ENCODE assay signal across 8 cellular contexts in genomic region chr1:51517361-51518032, GRCh38. TPM values are rescaled to one million over a fixed set of nuclear protein-coding genes. Genes with fewer than 3 reads are reported as not detected.
DNase-seq lines count a peak whose midpoint lies in the region; ATAC-seq and TF ChIP-seq lines count a peak whose summit lies in the region.

No MANE protein-coding gene starts in this region.

- H3K4me3 ChIP-seq in CD8-positive, alpha-beta T cell (ENCODE audit: low read depth, low read length) = peak overlapping the region; percentile 76
- H3K4me3 ChIP-seq in LNCaP clone FGC (ENCODE audit: low read depth, low read length) (peak overlapping the region; percentile 85), lung (peak overlapping the region; percentile 95), upper lobe of left lung (peak overlapping the region; percentile 87 to 98 (median 88))

- intact Hi-C loops in CD8-positive, alpha-beta T cell (cut with DNase I, micrococcal nuclease) = loop anchor here (1.0 to 10.0 kb wide), 12 partner anchors 15 to 1209 kb away; partner anchors contain the start of genes NRDC (in 2 of the 2), OSBPL9 (in 2 of the 2), RNF11 (in 2 of the 2) and CC2D1B (in 1 of the 2)

- H3K4me1 Mint-ChIP-seq in CD8-positive, alpha-beta T cell (ENCODE audit: low read depth) = peaks cover 71% of the 10 kb centered on the region
- peaks cover 54% of the 10 kb centered on the region for H3K4me1 Mint-ChIP-seq in brain

- POLR2A ChIA-PET in CD8-positive, alpha-beta T cell (lab: Charles Lee) = no interaction called here

- H3K4me3 Mint-ChIP-seq in CD8-positive, alpha-beta T cell = peak overlapping the region; percentile 94
- peak overlapping the region; percentile 89 to 96 (median 91) for H3K4me3 Mint-ChIP-seq in brain

- H3K27me3 Mint-ChIP-seq in CD8-positive, alpha-beta T cell (ENCODE audit: low read depth) = no peaks in the 10 kb centered on the region
- H3K27me3 Mint-ChIP-seq in brain = peaks cover 23% of the 10 kb centered on the region

- 5 to 6% methylated on average over 7 of the region's 7 CpGs for WGBS in lung, 2 donors
- WGBS in upper lobe of left lung, 2 donors = 3 to 4% methylated on average over 7 of the region's 7 CpGs

- no peaks in the 10 kb centered on the region for H3K27me3 ChIP-seq in CD8-positive, alpha-beta T cell (ENCODE audit: insufficient read depth, low read length)
- H3K27me3 ChIP-seq in lung (ENCODE audit: control insufficient read depth, insufficient read depth) (no peaks in the 10 kb centered on the region), upper lobe of left lung (no peaks in the 10 kb centered on the region)

- TF ChIP-seq POLR2A in upper lobe of left lung (IDR thresholded peaks at IDR 0.05) = no peak

- H3K27ac ChIP-seq in CD8-positive, alpha-beta T cell (ENCODE audit: low read depth, low read length) = peak overlapping the region; percentile 39
- H3K27ac ChIP-seq in lung (ENCODE audit: low read depth in 1 of 2, low read length in 1 of 2) (peak overlapping the region; percentile 97 to 98), upper lobe of left lung (peak overlapping the region; percentile 91 to 98 (median 94))

- no peak for TF ChIP-seq CTCF in CD8-positive, alpha-beta T cell (IDR thresholded peaks at IDR 0.05)
- no peak for TF ChIP-seq CTCF in LNCaP clone FGC (IDR thresholded peaks at IDR 0.05; ENCODE audit: control insufficient read depth, extremely low read depth, insufficient read depth)
- TF ChIP-seq CTCF in brain (conservative IDR thresholded peaks at IDR 0.05) = no peak
- TF ChIP-seq CTCF in lung (IDR thresholded peaks at IDR 0.05; ENCODE audit: control extremely low read depth, extremely low read depth) = no peak
- no peak for TF ChIP-seq CTCF in upper lobe of left lung (IDR thresholded peaks at IDR 0.05)

- H3K36me3 ChIP-seq in CD8-positive, alpha-beta T cell (ENCODE audit: insufficient read depth, low read length) = no peaks in the 10 kb centered on the region
- H3K36me3 ChIP-seq in lung (ENCODE audit: control insufficient read depth in 2 of 2, insufficient read depth in 2 of 2, low read length in 2 of 2) = no peaks in the 10 kb centered on the region
- no peaks in the 10 kb centered on the region for H3K36me3 ChIP-seq in upper lobe of left lung

- H3K9me3 Mint-ChIP-seq in CD8-positive, alpha-beta T cell = no peaks in the 10 kb centered on the region
- peaks cover 0 to 4% (median 0%) of the 10 kb centered on the region in 5 experiments for H3K9me3 Mint-ChIP-seq in brain

- peaks cover 48% of the 10 kb centered on the region for H3K4me1 ChIP-seq in CD8-positive, alpha-beta T cell (ENCODE audit: insufficient read depth, low read length)
- H3K4me1 ChIP-seq in lung (ENCODE audit: control insufficient read depth in 2 of 2, insufficient read depth in 2 of 2, low read length in 2 of 2) (peaks cover 1 to 9% of the 10 kb centered on the region in 2 donors), upper lobe of left lung (peaks cover 37 to 54% (median 47%) of the 10 kb centered on the region in 4 donors)

- peaks cover 7% of the 10 kb centered on the region for H3K36me3 Mint-ChIP-seq in CD8-positive, alpha-beta T cell
- H3K36me3 Mint-ChIP-seq in brain = no peaks in the 10 kb centered on the region

- CTCF ChIA-PET in CD8-positive, alpha-beta T cell (lab: Charles Lee) = interaction anchor here (0.7 kb wide), 1 partner anchor 250 kb away, joined by 4 read pairs; no protein-coding TSS in a partner anchor

- H3K9me3 ChIP-seq in CD8-positive, alpha-beta T cell (ENCODE audit: low read length) = no peaks in the 10 kb centered on the region
- H3K9me3 ChIP-seq in lung (ENCODE audit: control insufficient read depth in 2 of 2, insufficient read depth in 1 of 2, low read length in 1 of 2) (no peaks in the 10 kb centered on the region), upper lobe of left lung (no peaks in the 10 kb centered on the region)

- TF ChIP-seq EP300 in upper lobe of left lung (IDR thresholded peaks at IDR 0.05) = no peak

- H3K27ac Mint-ChIP-seq in CD8-positive, alpha-beta T cell = peak overlapping the region; percentile 93
- peak overlapping the region; percentile 66 to 96 (median 93) for H3K27ac Mint-ChIP-seq in brain

- no peak for DNase-seq in CD8-positive, alpha-beta T cell
- DNase-seq in LNCaP clone FGC (ENCODE audit: low read depth) = no peak
- no peak for DNase-seq in lung (ENCODE audit: low spot score)
- no peak for DNase-seq in upper lobe of left lung
- DNase-seq in stimulated activated CD4-positive, alpha-beta T cell treated with anti-CD3 and anti-CD28 coated beads, Interleukin-4, amount 100 ng/mL, for 24 hours = no peak
- no peak for DNase-seq in activated effector memory CD4-positive, alpha-beta T cell treated with anti-CD3 and anti-CD28 coated beads, Interleukin-2, amount 50 U/mL, for 16 hours
- DNase-seq in activated CD8-positive, alpha-beta memory T cell treated with anti-CD3 and anti-CD28 coated beads, Interleukin-2, amount 50 U/mL, for 48 hours = no peak

- ATAC-seq in CD8-positive, alpha-beta T cell = no peak
- ATAC-seq in lung (ENCODE audit: insufficient read depth, low FRiP score) = no peak
- no peak for ATAC-seq in upper lobe of left lung (ENCODE audit: low FRiP score in 2 of 2)

RNA-seq across cellular contexts. Expression of gene EPS15, which starts 1.6 kb away (rescaled TPM):
- total RNA-seq in CD8-positive, alpha-beta T cell = 10 to 100 TPM; 49.9 to 52.2 TPM
- polyA plus RNA-seq in brain (ENCODE audit: insufficient read depth, low read depth, low replicate concordance) = 18.2 TPM
- total RNA-seq in lung = 10 to 100 TPM; 71.1 to 87.2 TPM
- 10 to 100 TPM; 19.2 to 19.8 TPM for polyA plus RNA-seq in lung
- total RNA-seq in upper lobe of left lung = 100 to 1,000 TPM in 1 of 6 donors, 10 to 100 TPM in 5; 50.4 to 181 (median 73.3) TPM

Comparison
In these comparisons a context has a peak if more than half of its experiments do, and no peak if none do; other contexts are left out.
1. H3K27ac ChIP-seq: peak in every context shown above with its lines; median percentile 98 in lung; 94 in upper lobe of left lung; 39 in CD8-positive, alpha-beta T cell.